1 cellular context compared by ENCODE assay signal in the genomic region with DNA sequence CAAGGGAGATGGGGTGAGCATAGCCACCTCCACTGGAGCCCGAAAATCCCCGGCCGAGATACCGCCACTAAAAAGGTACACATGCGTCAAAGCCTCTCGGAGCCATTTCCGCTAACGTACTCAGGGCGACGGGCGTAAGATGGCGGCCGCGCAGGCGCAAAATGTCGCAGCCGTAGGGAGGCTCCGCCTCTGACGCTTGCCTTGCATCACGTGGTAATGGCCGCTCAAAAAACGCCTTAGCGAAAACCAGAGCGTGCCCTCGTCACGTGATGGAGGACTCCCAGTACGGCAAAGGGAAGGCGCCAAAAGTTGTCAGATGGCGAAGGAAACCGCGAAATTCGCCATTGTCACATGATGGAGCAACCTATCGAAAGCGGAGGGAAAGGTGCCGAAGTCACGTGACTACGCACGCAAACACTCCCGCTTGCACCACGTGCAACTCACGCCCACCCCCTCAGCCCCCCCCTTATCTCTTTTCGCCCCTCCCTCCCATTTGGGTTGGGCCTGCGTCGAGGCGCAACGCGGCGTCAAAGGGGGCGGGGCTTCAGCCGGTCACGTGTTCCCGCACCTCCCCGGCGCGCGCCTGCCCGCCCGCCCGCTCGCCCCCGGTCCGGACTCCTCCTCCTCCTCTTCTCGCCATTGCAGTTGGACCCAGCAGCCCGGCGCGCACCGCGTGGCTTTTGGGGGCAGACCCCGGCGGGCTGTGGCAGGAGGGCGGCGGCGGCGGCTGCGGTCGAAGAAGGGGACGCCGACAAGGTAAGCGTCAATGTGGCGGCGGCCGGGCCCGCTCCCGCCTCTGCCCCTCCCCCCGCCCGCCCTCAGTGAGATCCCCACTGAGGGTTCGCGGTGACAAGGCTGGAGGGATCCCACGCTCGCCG.
TF ChIP-seq lines count a peak whose summit lies in the region.

A gene (plus strand): TSS at position 615 of the 878 bp plus-strand sequence. CDS start 16,260 bp downstream, outside the sequence.

TF ChIP-seq in K562, 482 proteins besides CTCF, POLR2A, EP300 and RAD21 (continued from another document and continues in another):
- TF ChIP-seq, protein P1, sequence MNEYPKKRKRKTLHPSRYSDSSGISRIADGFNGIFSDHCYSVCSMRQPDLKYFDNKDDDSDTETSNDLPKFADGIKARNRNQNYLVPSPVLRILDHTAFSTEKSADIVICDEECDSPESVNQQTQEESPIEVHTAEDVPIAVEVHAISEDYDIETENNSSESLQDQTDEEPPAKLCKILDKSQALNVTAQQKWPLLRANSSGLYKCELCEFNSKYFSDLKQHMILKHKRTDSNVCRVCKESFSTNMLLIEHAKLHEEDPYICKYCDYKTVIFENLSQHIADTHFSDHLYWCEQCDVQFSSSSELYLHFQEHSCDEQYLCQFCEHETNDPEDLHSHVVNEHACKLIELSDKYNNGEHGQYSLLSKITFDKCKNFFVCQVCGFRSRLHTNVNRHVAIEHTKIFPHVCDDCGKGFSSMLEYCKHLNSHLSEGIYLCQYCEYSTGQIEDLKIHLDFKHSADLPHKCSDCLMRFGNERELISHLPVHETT (CRISPR knock-in tag; conservative IDR thresholded peaks at IDR 0.05 in 1 of 2, IDR thresholded peaks at IDR 0.05 in 1 of 2), result peak in 1 of 2 experiments; percentile 92; a peak in 2 of 4 replicates
- TF ChIP-seq ZNF76 (CRISPR knock-in tag; IDR thresholded peaks at IDR 0.05; ENCODE audit: borderline replicate concordance) (peak; percentile 78; the same call in 1 of the 2 replicates), ZBTB7A (IDR thresholded peaks at IDR 0.05; ENCODE audit: borderline replicate concordance, control insufficient read depth, low read depth, low read length) (peak; percentile 86; the same call in 1 of the 2 replicates), BDP1 (IDR thresholded peaks at IDR 0.05; ENCODE audit: insufficient read depth, insufficient read length) (no peak), BRD9 (IDR thresholded peaks at IDR 0.05; ENCODE audit: low read depth, partially characterized antibody) (no peak), SLC30A9 (CRISPR knock-in tag; IDR thresholded peaks at IDR 0.05) (no peak), STAG1 (CRISPR knock-in tag; IDR thresholded peaks at IDR 0.05; ENCODE audit: borderline replicate concordance) (no peak), ZKSCAN8 (CRISPR knock-in tag; IDR thresholded peaks at IDR 0.05) (no peak), RNF2 (IDR thresholded peaks at IDR 0.05) (peak; percentile 87), ZNF354B (CRISPR knock-in tag; IDR thresholded peaks at IDR 0.05) (peak; percentile 65; the same call in 1 of the 2 replicates), DMBX1 (CRISPR knock-in tag; IDR thresholded peaks at IDR 0.05; ENCODE audit: borderline replicate concordance) (peak; percentile 85), ZNF384 (IDR thresholded peaks at IDR 0.05; ENCODE audit: low read depth, low read length) (peak; percentile 83), POLR2B (IDR thresholded peaks at IDR 0.05; ENCODE audit: low read depth, partially characterized antibody) (peak; percentile 91), SMAD3 (CRISPR knock-in tag; conservative IDR thresholded peaks at IDR 0.05) (peak; percentile 83), NFATC3 (IDR thresholded peaks at IDR 0.05) (no peak), ZNF766 (CRISPR knock-in tag; conservative IDR thresholded peaks at IDR 0.05) (peak; percentile 87), ESRRB (CRISPR knock-in tag; IDR thresholded peaks at IDR 0.05; ENCODE audit: borderline replicate concordance) (no peak), SAFB2 (IDR thresholded peaks at IDR 0.05; ENCODE audit: borderline replicate concordance, low read depth, low read length, severe bottlenecking) (no peak), SPI1 (IDR thresholded peaks at IDR 0.05; ENCODE audit: borderline replicate concordance, low read depth, low read length) (no peak), RFX5 (IDR thresholded peaks at IDR 0.05; ENCODE audit: low read depth, low read length) (no peak)
- TF ChIP-seq, protein P2, sequence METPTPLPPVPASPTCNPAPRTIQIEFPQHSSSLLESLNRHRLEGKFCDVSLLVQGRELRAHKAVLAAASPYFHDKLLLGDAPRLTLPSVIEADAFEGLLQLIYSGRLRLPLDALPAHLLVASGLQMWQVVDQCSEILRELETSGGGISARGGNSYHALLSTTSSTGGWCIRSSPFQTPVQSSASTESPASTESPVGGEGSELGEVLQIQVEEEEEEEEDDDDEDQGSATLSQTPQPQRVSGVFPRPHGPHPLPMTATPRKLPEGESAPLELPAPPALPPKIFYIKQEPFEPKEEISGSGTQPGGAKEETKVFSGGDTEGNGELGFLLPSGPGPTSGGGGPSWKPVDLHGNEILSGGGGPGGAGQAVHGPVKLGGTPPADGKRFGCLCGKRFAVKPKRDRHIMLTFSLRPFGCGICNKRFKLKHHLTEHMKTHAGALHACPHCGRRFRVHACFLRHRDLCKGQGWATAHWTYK (CRISPR knock-in tag; IDR thresholded peaks at IDR 0.05), result peak; percentile 80; the same call in 1 of the 2 replicates
- TF ChIP-seq, protein P3, sequence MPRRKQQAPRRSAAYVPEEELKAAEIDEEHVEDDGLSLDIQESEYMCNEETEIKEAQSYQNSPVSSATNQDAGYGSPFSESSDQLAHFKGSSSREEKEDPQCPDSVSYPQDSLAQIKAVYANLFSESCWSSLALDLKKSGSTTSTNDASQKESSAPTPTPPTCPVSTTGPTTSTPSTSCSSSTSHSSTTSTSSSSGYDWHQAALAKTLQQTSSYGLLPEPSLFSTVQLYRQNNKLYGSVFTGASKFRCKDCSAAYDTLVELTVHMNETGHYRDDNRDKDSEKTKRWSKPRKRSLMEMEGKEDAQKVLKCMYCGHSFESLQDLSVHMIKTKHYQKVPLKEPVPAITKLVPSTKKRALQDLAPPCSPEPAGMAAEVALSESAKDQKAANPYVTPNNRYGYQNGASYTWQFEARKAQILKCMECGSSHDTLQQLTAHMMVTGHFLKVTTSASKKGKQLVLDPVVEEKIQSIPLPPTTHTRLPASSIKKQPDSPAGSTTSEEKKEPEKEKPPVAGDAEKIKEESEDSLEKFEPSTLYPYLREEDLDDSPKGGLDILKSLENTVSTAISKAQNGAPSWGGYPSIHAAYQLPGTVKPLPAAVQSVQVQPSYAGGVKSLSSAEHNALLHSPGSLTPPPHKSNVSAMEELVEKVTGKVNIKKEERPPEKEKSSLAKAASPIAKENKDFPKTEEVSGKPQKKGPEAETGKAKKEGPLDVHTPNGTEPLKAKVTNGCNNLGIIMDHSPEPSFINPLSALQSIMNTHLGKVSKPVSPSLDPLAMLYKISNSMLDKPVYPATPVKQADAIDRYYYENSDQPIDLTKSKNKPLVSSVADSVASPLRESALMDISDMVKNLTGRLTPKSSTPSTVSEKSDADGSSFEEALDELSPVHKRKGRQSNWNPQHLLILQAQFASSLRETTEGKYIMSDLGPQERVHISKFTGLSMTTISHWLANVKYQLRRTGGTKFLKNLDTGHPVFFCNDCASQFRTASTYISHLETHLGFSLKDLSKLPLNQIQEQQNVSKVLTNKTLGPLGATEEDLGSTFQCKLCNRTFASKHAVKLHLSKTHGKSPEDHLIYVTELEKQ (CRISPR knock-in tag; IDR thresholded peaks at IDR 0.05), result peak; percentile 77
- TF ChIP-seq, protein P4, sequence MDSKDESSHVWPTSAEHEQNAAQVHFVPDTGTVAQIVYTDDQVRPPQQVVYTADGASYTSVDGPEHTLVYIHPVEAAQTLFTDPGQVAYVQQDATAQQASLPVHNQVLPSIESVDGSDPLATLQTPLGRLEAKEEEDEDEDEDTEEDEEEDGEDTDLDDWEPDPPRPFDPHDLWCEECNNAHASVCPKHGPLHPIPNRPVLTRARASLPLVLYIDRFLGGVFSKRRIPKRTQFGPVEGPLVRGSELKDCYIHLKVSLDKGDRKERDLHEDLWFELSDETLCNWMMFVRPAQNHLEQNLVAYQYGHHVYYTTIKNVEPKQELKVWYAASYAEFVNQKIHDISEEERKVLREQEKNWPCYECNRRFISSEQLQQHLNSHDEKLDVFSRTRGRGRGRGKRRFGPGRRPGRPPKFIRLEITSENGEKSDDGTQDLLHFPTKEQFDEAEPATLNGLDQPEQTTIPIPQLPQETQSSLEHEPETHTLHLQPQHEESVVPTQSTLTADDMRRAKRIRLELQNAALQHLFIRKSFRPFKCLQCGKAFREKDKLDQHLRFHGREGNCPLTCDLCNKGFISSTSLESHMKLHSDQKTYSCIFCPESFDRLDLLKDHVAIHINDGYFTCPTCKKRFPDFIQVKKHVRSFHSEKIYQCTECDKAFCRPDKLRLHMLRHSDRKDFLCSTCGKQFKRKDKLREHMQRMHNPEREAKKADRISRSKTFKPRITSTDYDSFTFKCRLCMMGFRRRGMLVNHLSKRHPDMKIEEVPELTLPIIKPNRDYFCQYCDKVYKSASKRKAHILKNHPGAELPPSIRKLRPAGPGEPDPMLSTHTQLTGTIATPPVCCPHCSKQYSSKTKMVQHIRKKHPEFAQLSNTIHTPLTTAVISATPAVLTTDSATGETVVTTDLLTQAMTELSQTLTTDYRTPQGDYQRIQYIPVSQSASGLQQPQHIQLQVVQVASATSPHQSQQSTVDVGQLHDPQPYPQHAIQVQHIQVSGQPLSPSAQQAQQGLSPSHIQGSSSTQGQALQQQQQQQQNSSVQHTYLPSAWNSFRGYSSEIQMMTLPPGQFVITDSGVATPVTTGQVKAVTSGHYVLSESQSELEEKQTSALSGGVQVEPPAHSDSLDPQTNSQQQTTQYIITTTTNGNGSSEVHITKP (IDR thresholded peaks at IDR 0.05; ENCODE audit: partially characterized antibody), result peak; percentile 86
- TF ChIP-seq, protein P5, sequence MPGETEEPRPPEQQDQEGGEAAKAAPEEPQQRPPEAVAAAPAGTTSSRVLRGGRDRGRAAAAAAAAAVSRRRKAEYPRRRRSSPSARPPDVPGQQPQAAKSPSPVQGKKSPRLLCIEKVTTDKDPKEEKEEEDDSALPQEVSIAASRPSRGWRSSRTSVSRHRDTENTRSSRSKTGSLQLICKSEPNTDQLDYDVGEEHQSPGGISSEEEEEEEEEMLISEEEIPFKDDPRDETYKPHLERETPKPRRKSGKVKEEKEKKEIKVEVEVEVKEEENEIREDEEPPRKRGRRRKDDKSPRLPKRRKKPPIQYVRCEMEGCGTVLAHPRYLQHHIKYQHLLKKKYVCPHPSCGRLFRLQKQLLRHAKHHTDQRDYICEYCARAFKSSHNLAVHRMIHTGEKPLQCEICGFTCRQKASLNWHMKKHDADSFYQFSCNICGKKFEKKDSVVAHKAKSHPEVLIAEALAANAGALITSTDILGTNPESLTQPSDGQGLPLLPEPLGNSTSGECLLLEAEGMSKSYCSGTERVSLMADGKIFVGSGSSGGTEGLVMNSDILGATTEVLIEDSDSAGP (CRISPR knock-in tag; IDR thresholded peaks at IDR 0.05), result 0 out of 2 replicates have a peak, but pooled peaks have one; percentile 71
- TF ChIP-seq, protein P6, sequence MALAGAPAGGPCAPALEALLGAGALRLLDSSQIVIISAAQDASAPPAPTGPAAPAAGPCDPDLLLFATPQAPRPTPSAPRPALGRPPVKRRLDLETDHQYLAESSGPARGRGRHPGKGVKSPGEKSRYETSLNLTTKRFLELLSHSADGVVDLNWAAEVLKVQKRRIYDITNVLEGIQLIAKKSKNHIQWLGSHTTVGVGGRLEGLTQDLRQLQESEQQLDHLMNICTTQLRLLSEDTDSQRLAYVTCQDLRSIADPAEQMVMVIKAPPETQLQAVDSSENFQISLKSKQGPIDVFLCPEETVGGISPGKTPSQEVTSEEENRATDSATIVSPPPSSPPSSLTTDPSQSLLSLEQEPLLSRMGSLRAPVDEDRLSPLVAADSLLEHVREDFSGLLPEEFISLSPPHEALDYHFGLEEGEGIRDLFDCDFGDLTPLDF (CRISPR knock-in tag; IDR thresholded peaks at IDR 0.05), result peak; percentile 94
